In the genomic region with DNA sequence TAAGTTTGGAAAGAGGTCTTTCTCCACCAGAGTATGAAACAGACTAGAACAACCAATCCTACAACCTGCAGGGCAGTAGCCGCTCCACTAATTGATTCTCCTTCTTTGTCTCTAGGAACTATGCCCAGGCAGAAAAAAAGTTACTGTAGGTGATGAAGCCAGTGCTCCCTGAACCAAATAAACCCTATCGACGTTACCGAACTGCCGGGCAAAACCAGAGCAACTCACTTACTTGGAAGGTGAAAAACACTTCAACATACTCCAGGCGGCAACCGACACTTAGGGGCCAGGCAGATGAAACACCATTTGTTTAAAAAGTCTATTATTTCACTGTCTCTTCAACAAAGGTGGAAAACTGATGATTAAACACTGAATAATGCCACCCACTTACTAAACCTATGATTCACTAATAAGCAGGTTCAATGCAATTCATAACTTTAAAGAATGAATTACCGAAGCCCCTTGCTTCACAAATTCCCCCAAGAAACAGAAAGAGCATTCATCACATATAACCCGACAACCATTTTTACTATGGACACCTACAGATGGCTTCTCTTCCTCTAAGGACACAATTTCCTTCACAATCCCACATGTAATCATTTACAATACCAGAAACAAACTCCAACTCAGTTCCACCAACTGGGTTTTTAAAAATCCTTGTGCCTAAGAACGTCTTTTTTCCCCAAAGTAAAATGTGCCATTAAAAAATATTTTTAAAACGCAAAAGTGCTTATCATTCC, we compare ENCODE assay signal across 8 cellular contexts. TPM values are rescaled to one million over a fixed set of nuclear protein-coding genes. Genes with fewer than 3 reads are reported as not detected.
DNase-seq lines count a peak whose midpoint lies in the region; ATAC-seq, FAIRE-seq and TF ChIP-seq lines count a peak whose summit lies in the region.

No MANE protein-coding gene starts in this region.

- no peaks in the 10 kb centered on the region for H3K9me3 ChIP-seq in keratinocyte (ENCODE audit: control insufficient read depth, low read depth, low read length)

- no peak overlapping the region for H2AFZ ChIP-seq in keratinocyte (ENCODE audit: control insufficient read depth, low read length)

- H3K4me3 ChIP-seq in keratinocyte (ENCODE audit: control insufficient read depth in 2 of 3, extremely low read depth in 1 of 3, insufficient read depth in 2 of 3, low read depth in 1 of 3, low read length in 3 of 3) = peak overlapping the region; percentile 85 to 99 (median 93)

- peak overlapping the region; percentile 87 for H3K4me3 Mint-ChIP-seq in activated naive CD8-positive, alpha-beta T cell treated with anti-CD3 and anti-CD28 coated beads, Interleukin-2, amount 10 ng/mL, durations not matched to agents 7 days and 5 days

- peak overlapping the region; percentile 92 for H3K9ac ChIP-seq in keratinocyte (ENCODE audit: control insufficient read depth, extremely low read depth, insufficient read depth, low read length)

- peaks cover 3% of the 10 kb centered on the region for H3K9me1 ChIP-seq in keratinocyte (ENCODE audit: control insufficient read depth, extremely low read depth, insufficient read depth, low read length)

- H4K20me1 ChIP-seq in keratinocyte (ENCODE audit: control insufficient read depth, extremely low read depth, insufficient read depth, low read length) = peaks cover 5% of the 10 kb centered on the region

- peak in 2 of 3 experiments; percentile 8 to 9 for TF ChIP-seq CTCF in keratinocyte (optimal IDR thresholded peaks at IDR 0.05 in 1 of 3, IDR thresholded peaks at IDR 0.05 in 1 of 3, conservative IDR thresholded peaks at IDR 0.05 in 1 of 3; ENCODE audit: extremely low read depth in 1 of 3, insufficient read depth in 2 of 3, low read length in 3 of 3)

- DNase-seq in EL (peak; percentile 37), NCI-H526 treated with DMSO at 0.1 percent for 48 hours (lab: John Stamatoyannopoulos, UW) (peak; percentile 59), keratinocyte (ENCODE audit: low read depth, low spot score) (peak; percentile 21), ecto neural progenitor cell (ENCODE audit: low spot score) (no peak)
- DNase-seq in activated naive CD8-positive, alpha-beta T cell treated with anti-CD3 and anti-CD28 coated beads, Interleukin-2, amount 10 ng/mL, durations not matched to agents 7 days and 5 days = no peak
- peak; percentile 50 for DNase-seq in stimulated activated CD4-positive, alpha-beta T cell treated with anti-CD3 and anti-CD28 coated beads, Interleukin-4, amount 100 ng/mL, for 24 hours

- H3K27me3 ChIP-seq in keratinocyte (ENCODE audit: control insufficient read depth, extremely low read depth, insufficient read depth, low read length) = no peaks in the 10 kb centered on the region

- dilution Hi-C loops in keratinocyte (cut with MboI; ENCODE audit: extremely low pct_ligation_motif_present, low sequenced_read_pairs) = no loop called here

- H3K4me1 ChIP-seq in keratinocyte (ENCODE audit: control insufficient read depth, extremely low read depth, insufficient read depth, low read length) = peaks cover 23% of the 10 kb centered on the region

- H3K9me3 Mint-ChIP-seq in activated naive CD8-positive, alpha-beta T cell treated with anti-CD3 and anti-CD28 coated beads, Interleukin-2, amount 10 ng/mL, durations not matched to agents 7 days and 5 days = no peaks in the 10 kb centered on the region

- H3K27me3 Mint-ChIP-seq in activated naive CD8-positive, alpha-beta T cell treated with anti-CD3 and anti-CD28 coated beads, Interleukin-2, amount 10 ng/mL, durations not matched to agents 7 days and 5 days = peaks cover 4% of the 10 kb centered on the region

- peaks cover 64% of the 10 kb centered on the region for H3K79me2 ChIP-seq in keratinocyte (ENCODE audit: control insufficient read depth, insufficient read depth, low read length)

- peak overlapping the region; percentile 86 for H3K27ac Mint-ChIP-seq in activated naive CD8-positive, alpha-beta T cell treated with anti-CD3 and anti-CD28 coated beads, Interleukin-2, amount 10 ng/mL, durations not matched to agents 7 days and 5 days

- H3K36me3 ChIP-seq in keratinocyte (ENCODE audit: control insufficient read depth in 2 of 2, extremely low read depth in 1 of 2, insufficient read depth in 2 of 2, low read length in 2 of 2) = no peaks in the 10 kb centered on the region

- peak; percentile 5 for FAIRE-seq in keratinocyte (lab: Jason Lieb, UNC)

- peak overlapping the region; percentile 96 for H3K27ac ChIP-seq in keratinocyte (ENCODE audit: control insufficient read depth, insufficient read depth, low read length)

- POLR2A ChIA-PET in activated naive CD8-positive, alpha-beta T cell treated with anti-CD3 and anti-CD28 coated beads, Interleukin-2, amount 10 ng/mL, durations not matched to agents 7 days and 5 days (lab: Charles Lee) = interaction anchor here (3.6 kb wide), 1 partner anchor 9 kb away, joined by 50 read pairs; no protein-coding TSS in a partner anchor

- peak overlapping the region; percentile 83 for H3K4me2 ChIP-seq in keratinocyte (ENCODE audit: control insufficient read depth, extremely low read depth, insufficient read depth, low read depth, low read length)

- ATAC-seq in activated naive CD8-positive, alpha-beta T cell treated with anti-CD3 and anti-CD28 coated beads, Interleukin-2, amount 10 ng/mL, durations not matched to agents 7 days and 5 days (ENCODE audit: low read depth) = no peak
- ATAC-seq in GM21390 (IDR thresholded peaks at IDR 0.05; ENCODE audit: unreplicated experiment) = no peak
- ATAC-seq in HG02970 (IDR thresholded peaks at IDR 0.05; ENCODE audit: low FRiP score, unreplicated experiment) = no peak

- peaks cover 49% of the 10 kb centered on the region for H3K4me1 Mint-ChIP-seq in activated naive CD8-positive, alpha-beta T cell treated with anti-CD3 and anti-CD28 coated beads, Interleukin-2, amount 10 ng/mL, durations not matched to agents 7 days and 5 days

- no peaks in the 10 kb centered on the region for H3K36me3 Mint-ChIP-seq in activated naive CD8-positive, alpha-beta T cell treated with anti-CD3 and anti-CD28 coated beads, Interleukin-2, amount 10 ng/mL, durations not matched to agents 7 days and 5 days

RNA-seq across cellular contexts. Expression of a gene that starts 1.5 kb away (rescaled TPM):
- total RNA-seq in activated naive CD8-positive, alpha-beta T cell treated with anti-CD3 and anti-CD28 coated beads, Interleukin-2, amount 10 ng/mL, durations not matched to agents 7 days and 5 days = 10 to 100 TPM; 22.7 to 27.3 TPM
- 18.9 to 25.5 TPM (median 22.3 TPM) in 3 replicates for polyA plus RNA-seq in keratinocyte
- 15.8 TPM for polyA plus RNA-seq in keratinocyte (2011; ENCODE audit: low read depth)
- polyA plus RNA-seq in keratinocyte (2011; cell fraction: cytosol; rRNA removed) = 6.7 and 18.2 TPM in 2 replicates
- 24.1 and 31.6 TPM in 2 replicates for polyA plus RNA-seq in keratinocyte (2011; cell fraction: nucleus; rRNA removed)
- polyA plus RNA-seq in keratinocyte (2012; ENCODE audit: low replicate concordance) = 16.8 and 26.5 TPM in 2 replicates
- 15.0 to 99.3 TPM (median 54.2 TPM) in 3 replicates for polyA minus RNA-seq in keratinocyte
- polyA minus RNA-seq in keratinocyte (2011; cell fraction: cytosol; rRNA and poly(A)+ RNA removed) = 21.9 TPM
- polyA minus RNA-seq in keratinocyte (2011; cell fraction: nucleus; rRNA and poly(A)+ RNA removed) = 59.4 and 107 TPM in 2 replicates

Comparison
In these comparisons a context has a peak if more than half of its experiments do, and no peak if none do; other contexts are left out.
1. DNase-seq: peak in EL (single experiment), NCI-H526 treated with DMSO at 0.1 percent for 48 hours (single experiment), keratinocyte (single experiment) and stimulated activated CD4-positive, alpha-beta T cell treated with anti-CD3 and anti-CD28 coated beads, Interleukin-4, amount 100 ng/mL, for 24 hours (single experiment); none in activated naive CD8-positive, alpha-beta T cell treated with anti-CD3 and anti-CD28 coated beads, Interleukin-2, amount 10 ng/mL, durations not matched to agents 7 days and 5 days (single experiment) and ecto neural progenitor cell (single experiment).